Comparison of ENCODE assay signal across 22 cellular contexts in genomic region chr4:176646311-176646710, GRCh38.
"Had no signal": no experiment of that assay in that cellular context is flagged by ENCODE, and none has a peak within 500 bp of the region (broad histone marks: within the 10 kb centered on the region; RNA-seq: fewer than 3 reads in every experiment).

No MANE protein-coding gene starts in this region.

- H3K27ac Mint-ChIP-seq: T-helper 17 cell had no signal

- H3K4me3 Mint-ChIP-seq: T-helper 17 cell had no signal

- H3K27me3 Mint-ChIP-seq: T-helper 17 cell had no signal

- H3K27ac ChIP-seq: RWPE1 had no signal

- FAIRE-seq: HepG2, RCC 7860 had no signal

- DNase-seq: IMR-90, Karpas-422, KG1, MV-4-11, NCI-H1048, NCI-H1105, NCI-H1417, NCI-H1436 treated with DMSO at 0.1 percent for 48 hours, NCI-H1694, NCI-H187 treated with DMSO at 0.1 percent for 48 hours, NCI-H2029 treated with DMSO at 0.1 percent for 48 hours, NCI-H2107, NCI-H2227 treated with DMSO at 0.1 percent for 48 hours, NCI-H524 treated with DMSO at 0.1 percent for 48 hours, NCI-H69, NCI-H774, SHP77, T-helper 1 cell, T-helper 17 cell had no signal

- ATAC-seq: HepG2, T-helper 17 cell had no signal

- H3K4me1 Mint-ChIP-seq: T-helper 17 cell had no signal
